29 cellular contexts compared by ENCODE assay signal in the genomic region with DNA sequence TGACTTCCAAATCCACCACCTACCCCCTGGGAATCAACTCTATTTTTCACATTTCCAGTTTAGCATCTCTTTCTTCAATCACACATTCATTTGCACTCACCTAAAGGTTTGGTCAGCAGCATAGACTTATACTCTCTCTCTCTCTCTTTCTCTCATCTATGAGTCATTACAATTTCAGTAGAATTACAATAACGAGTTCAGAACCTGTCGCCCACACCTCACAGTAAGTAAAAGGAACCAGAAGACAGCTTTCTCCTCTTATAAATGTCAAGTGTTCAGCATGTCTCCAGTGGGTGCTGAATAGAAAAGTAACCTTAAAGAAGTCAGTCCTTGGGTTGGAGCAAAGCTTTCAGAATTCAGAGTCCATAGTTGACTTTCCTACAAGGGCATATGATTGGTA.
"Had no signal": no experiment of that assay in that cellular context is flagged by ENCODE, and none has a peak within 500 bp of the region (broad histone marks: within the 10 kb centered on the region; RNA-seq: fewer than 3 reads in every experiment).

No MANE protein-coding gene starts in this region.

- H3K4me1 Mint-ChIP-seq: immature natural killer cell; naive B cell; natural killer cell; nephron progenitor cell; stimulated activated naive CD8-positive, alpha-beta T cell treated with anti-CD3 and anti-CD28 coated beads, Interleukin-15, amount 100 ng/mL, for 72 hours had no signal

- H3K27ac ChIP-seq: left lung, lower lobe of right lung, neural progenitor cell, neutrophil, skin epidermis, tibial nerve, uterus had no signal

- H3K27ac Mint-ChIP-seq: immature natural killer cell; mesothelial cell of epicardium; natural killer cell; nephron progenitor cell; neural progenitor cell; progenitor cell of endocrine pancreas; stimulated activated naive CD8-positive, alpha-beta T cell treated with anti-CD3 and anti-CD28 coated beads, Interleukin-15, amount 100 ng/mL, for 72 hours; type B pancreatic cell had no signal

- H3K9ac ChIP-seq: neural progenitor cell had no signal

- H2AFZ ChIP-seq: neural progenitor cell had no signal

- H3K9me3 ChIP-seq: left lung, lower lobe of right lung, neutrophil, tibial nerve, uterus had no signal

- ATAC-seq: left colon; left lung; lower lobe of right lung; natural killer cell; right cardiac atrium; sciatic nerve; stimulated activated naive CD8-positive, alpha-beta T cell treated with anti-CD3 and anti-CD28 coated beads, Interleukin-15, amount 100 ng/mL, for 72 hours had no signal

- H3K27me3 ChIP-seq: neural progenitor cell, uterus had no signal

- H3K9me3 Mint-ChIP-seq: mesothelial cell of epicardium; natural killer cell; nephron progenitor cell; stimulated activated naive CD8-positive, alpha-beta T cell treated with anti-CD3 and anti-CD28 coated beads, Interleukin-15, amount 100 ng/mL, for 72 hours; type B pancreatic cell had no signal

- H3K4me1 ChIP-seq: left lung, lower lobe of right lung, tibial nerve, uterus had no signal

- H3K36me3 ChIP-seq: left lung, lower lobe of right lung, neural progenitor cell, neutrophil, tibial nerve, uterus had no signal

- DNase-seq: immature natural killer cell; kidney; left colon; left lung; lower lobe of right lung; mesendoderm; naive B cell; natural killer cell; nephron progenitor cell; occipital lobe; retina; right cardiac atrium; stimulated activated CD4-positive, alpha-beta T cell treated with anti-CD3 and anti-CD28 coated beads, Interleukin-12 subunit alpha, Interleukin-12 subunit beta, amount 100 ng/mL, for 4 hours; stimulated activated CD4-positive, alpha-beta T cell treated with anti-CD3 and anti-CD28 coated beads, Interleukin-15, amount 100 ng/mL, for 24 hours; stimulated activated CD4-positive, alpha-beta T cell treated with anti-CD3 and anti-CD28 coated beads, Interleukin-2, amount 100 ng/mL, for 24 hours; stimulated activated CD4-positive, alpha-beta T cell treated with anti-CD3 and anti-CD28 coated beads, Interleukin-4, amount 100 ng/mL, for 1 hour; stimulated activated naive CD4-positive, alpha-beta T cell treated with Interleukin-2 at 50 U/mL for 16 hours; stimulated activated naive CD8-positive, alpha-beta T cell treated with anti-CD3 and anti-CD28 coated beads, Interleukin-15, amount 100 ng/mL, for 72 hours; substantia nigra; uterus had no signal

- H3K4me3 ChIP-seq: left lung, lower lobe of right lung, neural progenitor cell, skin epidermis, tibial nerve, uterus had no signal

- H3K4me3 Mint-ChIP-seq: immature natural killer cell; mesothelial cell of epicardium; naive B cell; natural killer cell; nephron progenitor cell; neural progenitor cell; stimulated activated naive CD8-positive, alpha-beta T cell treated with anti-CD3 and anti-CD28 coated beads, Interleukin-15, amount 100 ng/mL, for 72 hours; type B pancreatic cell had no signal

- H3K36me3 Mint-ChIP-seq: immature natural killer cell, mesothelial cell of epicardium, naive B cell, natural killer cell, neural progenitor cell, type B pancreatic cell had no signal

- FAIRE-seq: islet of Langerhans, kidney had no signal

- H3K4me2 ChIP-seq: neural progenitor cell had no signal
